21 cellular contexts compared by ENCODE assay signal in the genomic region with DNA sequence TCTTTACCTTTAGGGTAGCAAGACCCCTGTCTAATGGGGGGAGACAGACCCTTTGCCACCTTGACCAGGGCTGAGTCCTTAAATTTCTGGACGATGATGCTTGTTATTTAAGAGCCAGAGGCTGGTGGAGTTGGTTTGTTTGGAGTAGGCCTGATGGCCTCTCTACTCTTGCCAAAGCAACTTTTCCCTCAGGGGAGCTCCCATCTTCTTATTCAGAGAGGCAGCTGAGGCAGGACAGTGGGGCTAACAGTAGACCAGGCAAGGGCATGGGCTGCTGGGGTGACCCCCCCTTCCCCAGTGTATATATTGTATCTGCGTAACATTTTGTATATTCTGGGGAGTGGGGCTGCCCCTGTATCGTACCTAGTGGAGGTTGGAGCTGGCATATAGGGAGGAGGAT. TPM values are rescaled to one million over a fixed set of nuclear protein-coding genes. Genes with fewer than 3 reads are reported as not detected.
DNase-seq lines count a peak whose midpoint lies in the region; ATAC-seq and TF ChIP-seq lines count a peak whose summit lies in the region.
"Had no signal": no experiment of that assay in that cellular context is flagged by ENCODE, and none has a peak within 500 bp of the region (broad histone marks: within the 10 kb centered on the region; RNA-seq: fewer than 3 reads in every experiment).

No MANE protein-coding gene starts in this region.

- H3K9me3 ChIP-seq in lung (ENCODE audit: control insufficient read depth in 2 of 2, insufficient read depth in 1 of 2, low read length in 1 of 2), result no peaks in the 10 kb centered on the region
- H3K9me3 ChIP-seq: Caco-2, MG63, SJCRH30 had no signal

- peaks cover 0 to 6% of the 10 kb centered on the region in 2 donors for H3K4me1 ChIP-seq in lung (ENCODE audit: control insufficient read depth in 2 of 2, insufficient read depth in 2 of 2, low read length in 2 of 2)
- H3K4me1 ChIP-seq: Caco-2, SJCRH30 had no signal

- no peak overlapping the region for H3K27ac Mint-ChIP-seq in activated CD4-positive, alpha-beta T cell treated with anti-CD3 and anti-CD28 coated beads, Interleukin-2, amount 10 ng/mL, durations not matched to agents 24 days and 14 days
- peak overlapping the region in 1 of 2 donors; percentile 15 for H3K27ac Mint-ChIP-seq in natural killer cell treated with Interleukin-12 subunit alpha and Interleukin-12 subunit beta and Interleukin-15 and Interleukin-18, amount 100 ng/mL, for 72 hours
- H3K27ac Mint-ChIP-seq in natural killer cell, result no peak overlapping the region

- intact Hi-C loops in activated CD4-positive, alpha-beta T cell treated with anti-CD3 and anti-CD28 coated beads, Interleukin-2, amount 10 ng/mL, durations not matched to agents 24 days and 14 days (cut with micrococcal nuclease), result loop anchor here (5.0 kb wide), 1 partner anchor 472 kb away; no protein-coding TSS in a partner anchor
- intact Hi-C loops in natural killer cell (cut with micrococcal nuclease), result no loop called here

- no peak for ATAC-seq in natural killer cell treated with Interleukin-12 subunit alpha and Interleukin-12 subunit beta and Interleukin-15 and Interleukin-18, amount 100 ng/mL, for 72 hours
- ATAC-seq in natural killer cell (no peak), lung (ENCODE audit: insufficient read depth, low FRiP score) (no peak), GM19455 (IDR thresholded peaks at IDR 0.05; ENCODE audit: unreplicated experiment) (no peak), HG02938 (IDR thresholded peaks at IDR 0.05; ENCODE audit: unreplicated experiment) (no peak)

- H3K4me1 Mint-ChIP-seq in activated CD4-positive, alpha-beta T cell treated with anti-CD3 and anti-CD28 coated beads, Interleukin-2, amount 10 ng/mL, durations not matched to agents 24 days and 14 days, result peaks cover 10% of the 10 kb centered on the region
- H3K4me1 Mint-ChIP-seq in natural killer cell treated with Interleukin-12 subunit alpha and Interleukin-12 subunit beta and Interleukin-15 and Interleukin-18, amount 100 ng/mL, for 72 hours (ENCODE audit: low read depth in 2 of 2), result peaks cover 9 to 15% of the 10 kb centered on the region in 2 donors
- peaks cover 6 to 10% of the 10 kb centered on the region in 2 donors for H3K4me1 Mint-ChIP-seq in natural killer cell

- no peaks in the 10 kb centered on the region for H3K9me3 Mint-ChIP-seq in activated CD4-positive, alpha-beta T cell treated with anti-CD3 and anti-CD28 coated beads, Interleukin-2, amount 10 ng/mL, durations not matched to agents 24 days and 14 days
- no peaks in the 10 kb centered on the region for H3K9me3 Mint-ChIP-seq in natural killer cell treated with Interleukin-12 subunit alpha and Interleukin-12 subunit beta and Interleukin-15 and Interleukin-18, amount 100 ng/mL, for 72 hours
- H3K9me3 Mint-ChIP-seq in natural killer cell, result no peaks in the 10 kb centered on the region
- H3K9me3 Mint-ChIP-seq: CD8-positive, alpha-beta T cell had no signal

- peak; percentile 53 for DNase-seq in activated CD4-positive, alpha-beta T cell treated with anti-CD3 and anti-CD28 coated beads, Interleukin-2, amount 10 ng/mL, durations not matched to agents 24 days and 14 days
- DNase-seq in activated CD4-positive, alpha-beta T cell treated with anti-CD3 and anti-CD28 coated beads, Interleukin-2, amount 50 U/mL, for 1 hour, result no peak
- no peak for DNase-seq in natural killer cell treated with Interleukin-12 subunit alpha and Interleukin-12 subunit beta and Interleukin-15 and Interleukin-18, amount 100 ng/mL, for 72 hours (ENCODE audit: low spot score)
- no peak for DNase-seq in natural killer cell
- DNase-seq in lung (ENCODE audit: low spot score), result peak; percentile 16
- DNase-seq in mesenteric fat pad (ENCODE audit: low spot score), result no peak
- DNase-seq: KG1, NCI-H1105 treated with DMSO at 0.1 percent for 48 hours, NCI-H146, NCI-H1930, NCI-H2107, NCI-H524, NCI-H748 treated with DMSO at 0.1 percent for 48 hours had no signal

- H3K36me3 ChIP-seq in lung (ENCODE audit: control insufficient read depth in 2 of 2, insufficient read depth in 2 of 2, low read length in 2 of 2), result peaks cover 0 to 5% of the 10 kb centered on the region in 2 donors

- no peak overlapping the region for H3K4me3 Mint-ChIP-seq in activated CD4-positive, alpha-beta T cell treated with anti-CD3 and anti-CD28 coated beads, Interleukin-2, amount 10 ng/mL, durations not matched to agents 24 days and 14 days
- H3K4me3 Mint-ChIP-seq in natural killer cell treated with Interleukin-12 subunit alpha and Interleukin-12 subunit beta and Interleukin-15 and Interleukin-18, amount 100 ng/mL, for 72 hours, result peak overlapping the region; percentile 45
- no peak overlapping the region for H3K4me3 Mint-ChIP-seq in natural killer cell

- peaks cover 14% of the 10 kb centered on the region for H3K36me3 Mint-ChIP-seq in activated CD4-positive, alpha-beta T cell treated with anti-CD3 and anti-CD28 coated beads, Interleukin-2, amount 10 ng/mL, durations not matched to agents 24 days and 14 days (ENCODE audit: low read depth)
- H3K36me3 Mint-ChIP-seq in natural killer cell treated with Interleukin-12 subunit alpha and Interleukin-12 subunit beta and Interleukin-15 and Interleukin-18, amount 100 ng/mL, for 72 hours, result peaks cover 8% of the 10 kb centered on the region
- H3K36me3 Mint-ChIP-seq in natural killer cell, result peaks cover 7% of the 10 kb centered on the region

- no peaks in the 10 kb centered on the region for H3K27me3 ChIP-seq in lung (ENCODE audit: control insufficient read depth, insufficient read depth)
- H3K27me3 ChIP-seq: MG63, SJCRH30 had no signal

- peaks cover 9% of the 10 kb centered on the region for H3K27me3 Mint-ChIP-seq in activated CD4-positive, alpha-beta T cell treated with anti-CD3 and anti-CD28 coated beads, Interleukin-2, amount 10 ng/mL, durations not matched to agents 24 days and 14 days
- H3K27me3 Mint-ChIP-seq in natural killer cell treated with Interleukin-12 subunit alpha and Interleukin-12 subunit beta and Interleukin-15 and Interleukin-18, amount 100 ng/mL, for 72 hours, result no peaks in the 10 kb centered on the region
- H3K27me3 Mint-ChIP-seq in natural killer cell (ENCODE audit: low read depth in 2 of 2), result no peaks in the 10 kb centered on the region
- H3K27me3 Mint-ChIP-seq: B cell had no signal

- no peak overlapping the region for H3K4me3 ChIP-seq in lung
- H3K4me3 ChIP-seq: MG63, SJCRH30 had no signal

- H3K27ac ChIP-seq in lung (ENCODE audit: low read depth in 1 of 2, low read length in 1 of 2), result no peak overlapping the region
- H3K27ac ChIP-seq: 22Rv1, SJCRH30 had no signal

- no peak for TF ChIP-seq CTCF in natural killer cell (IDR thresholded peaks at IDR 0.05)
- TF ChIP-seq CTCF in lung (IDR thresholded peaks at IDR 0.05; ENCODE audit: control extremely low read depth, extremely low read depth), result no peak

- 88 to 99% methylated on average over 3 of the region's 3 CpGs for WGBS in lung, 2 donors

RNA-seq across cellular contexts. Expression of gene RPS17, which starts 10.3 kb away (rescaled TPM):
- 2,675 and 2,728 TPM in 2 replicates for total RNA-seq in activated CD4-positive, alpha-beta T cell treated with anti-CD3 and anti-CD28 coated beads, Interleukin-2, amount 10 ng/mL, durations not matched to agents 24 days and 14 days
- total RNA-seq in natural killer cell treated with Interleukin-12 subunit alpha and Interleukin-12 subunit beta and Interleukin-15 and Interleukin-18, amount 100 ng/mL, for 72 hours, result 1,000 to 10,000 TPM; 1,081 to 1,285 TPM
- total RNA-seq in natural killer cell, result 1,000 to 10,000 TPM; 1,035 to 1,314 (median 1,130) TPM
- total RNA-seq in lung, result 1,000 to 10,000 TPM; 1,181 to 1,750 TPM
- polyA plus RNA-seq in lung, result 1,000 to 10,000 TPM; 3,085 to 4,573 TPM
- 1,281 TPM for total RNA-seq in mesenteric fat pad

Comparison
In these comparisons a context has a peak if more than half of its experiments do, and no peak if none do; other contexts are left out.
1. DNase-seq: peak in activated CD4-positive, alpha-beta T cell treated with anti-CD3 and anti-CD28 coated beads, Interleukin-2, amount 10 ng/mL, durations not matched to agents 24 days and 14 days (single experiment) and lung (single experiment); none in activated CD4-positive, alpha-beta T cell treated with anti-CD3 and anti-CD28 coated beads, Interleukin-2, amount 50 U/mL, for 1 hour (single experiment), natural killer cell treated with Interleukin-12 subunit alpha and Interleukin-12 subunit beta and Interleukin-15 and Interleukin-18, amount 100 ng/mL, for 72 hours (single experiment), natural killer cell (single experiment) and mesenteric fat pad (single experiment).